10 cellular contexts compared by ENCODE assay signal in genomic region chr1:172845865-172846264, GRCh38.
"Had no signal": no experiment of that assay in that cellular context is flagged by ENCODE, and none has a peak within 500 bp of the region (broad histone marks: within the 10 kb centered on the region; RNA-seq: fewer than 3 reads in every experiment).

No MANE protein-coding gene starts in this region.

- H3K27me3 ChIP-seq: cardiac muscle cell, suprapubic skin had no signal

- DNase-seq: left colon, posterior cingulate gyrus, retina, SW 1271, T1000 had no signal

- H3K27ac ChIP-seq: cardiac muscle cell, suprapubic skin had no signal

- H3K36me3 ChIP-seq: cardiac muscle cell, suprapubic skin had no signal

- H3K9me3 Mint-ChIP-seq: activated T-cell treated with anti-CD3 and anti-CD28 coated beads, Interleukin-2, amount 50 U/mL, for 4 hours had no signal

- H3K4me3 Mint-ChIP-seq: activated T-cell treated with anti-CD3 and anti-CD28 coated beads, Interleukin-2, amount 50 U/mL, for 4 hours had no signal

- FAIRE-seq: islet of Langerhans had no signal

- H3K4me3 ChIP-seq: cardiac muscle cell, suprapubic skin had no signal

- H3K9me3 ChIP-seq: suprapubic skin had no signal

- ATAC-seq: esophagus mucosa, left colon had no signal
